In the genomic region with DNA sequence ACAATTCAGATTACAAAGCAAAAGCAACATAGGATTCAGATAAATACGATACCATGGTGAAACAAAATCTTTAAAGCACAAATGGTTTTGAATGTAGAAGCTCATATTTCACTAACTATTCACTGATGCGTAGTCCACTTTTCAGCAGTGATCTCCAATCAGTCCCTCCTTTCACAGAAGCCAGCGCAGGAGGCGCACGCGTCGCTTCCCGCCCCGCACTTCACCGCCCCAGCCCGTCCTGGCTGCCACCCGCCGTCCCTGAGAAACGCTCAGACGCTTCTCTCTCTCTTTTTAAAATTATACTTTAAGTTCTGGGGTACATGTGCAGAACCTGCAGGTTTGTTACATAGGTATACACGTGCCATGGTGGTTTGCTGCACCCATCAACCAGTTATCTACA, we compare ENCODE assay signal across 14 cellular contexts. TPM values are rescaled to one million over a fixed set of nuclear protein-coding genes. Genes with fewer than 3 reads are reported as not detected.
DNase-seq lines count a peak whose midpoint lies in the region; ATAC-seq and TF ChIP-seq lines count a peak whose summit lies in the region.
"Had no signal": no experiment of that assay in that cellular context is flagged by ENCODE, and none has a peak within 500 bp of the region (broad histone marks: within the 10 kb centered on the region; RNA-seq: fewer than 3 reads in every experiment).

No MANE protein-coding gene starts in this region.

- ATAC-seq in activated naive CD4-positive, alpha-beta T cell treated with anti-CD3 and anti-CD28 coated beads, Interleukin-2, amount 50 U/mL, for 72 hours = no peak
- no peak for ATAC-seq in activated CD8-positive, alpha-beta T cell treated with anti-CD3 and anti-CD28 coated beads, Interleukin-2, amount 10 ng/mL, durations not matched to agents 7 days and 5 days
- ATAC-seq in foreskin keratinocyte (no peak), HG03108 (IDR thresholded peaks at IDR 0.05; ENCODE audit: unreplicated experiment) (no peak)

- CTCF ChIA-PET in activated naive CD4-positive, alpha-beta T cell treated with anti-CD3 and anti-CD28 coated beads, Interleukin-2, amount 10 ng/mL, durations not matched to agents 7 days and 5 days (lab: Charles Lee) = interaction anchor here (1.2 kb wide), 1 partner anchor 138 kb away, joined by 4 read pairs; no protein-coding TSS in a partner anchor
- CTCF ChIA-PET in activated CD8-positive, alpha-beta T cell treated with anti-CD3 and anti-CD28 coated beads, Interleukin-2, amount 10 ng/mL, durations not matched to agents 7 days and 5 days (lab: Charles Lee) = interaction anchor here (0.7 to 3.0 kb wide), 2 partner anchors 33 to 73 kb away, joined by 3 to 24 read pairs; no protein-coding TSS in a partner anchor

- WGBS in thyroid gland, 2 donors = 14 to 17% methylated on average over 16 of the region's 16 CpGs

- peak overlapping the region in 1 of 3 donors; percentile 72 for H3K4me3 ChIP-seq in thyroid gland (replicated peaks in 1 of 3)

- intact Hi-C loops in thyroid gland (cut with DNase I) = loop anchor here (10.0 kb wide), 1 partner anchor 142 kb away; a partner anchor contains a TSS

- peaks cover 31% of the 10 kb centered on the region for H3K27me3 Mint-ChIP-seq in activated naive CD4-positive, alpha-beta T cell treated with anti-CD3 and anti-CD28 coated beads, Interleukin-2, amount 10 ng/mL, durations not matched to agents 7 days and 5 days
- peaks cover 14% of the 10 kb centered on the region for H3K27me3 Mint-ChIP-seq in activated CD8-positive, alpha-beta T cell treated with anti-CD3 and anti-CD28 coated beads, Interleukin-2, amount 10 ng/mL, durations not matched to agents 7 days and 5 days (ENCODE audit: low read depth)

- H3K9me3 ChIP-seq in thyroid gland = no peaks in the 10 kb centered on the region
- H3K9me3 ChIP-seq: SK-N-SH had no signal

- peak overlapping the region; percentile 55 for H3K27ac Mint-ChIP-seq in activated naive CD4-positive, alpha-beta T cell treated with anti-CD3 and anti-CD28 coated beads, Interleukin-2, amount 10 ng/mL, durations not matched to agents 7 days and 5 days
- H3K27ac Mint-ChIP-seq in activated naive CD4-positive, alpha-beta T cell treated with anti-CD3 and anti-CD28 coated beads, Interleukin-2, amount 50 U/mL, for 72 hours = no peak overlapping the region
- H3K27ac Mint-ChIP-seq in activated CD8-positive, alpha-beta T cell treated with anti-CD3 and anti-CD28 coated beads, Interleukin-2, amount 10 ng/mL, durations not matched to agents 7 days and 5 days = no peak overlapping the region

- POLR2A ChIA-PET in activated CD8-positive, alpha-beta T cell treated with anti-CD3 and anti-CD28 coated beads, Interleukin-2, amount 10 ng/mL, durations not matched to agents 7 days and 5 days (lab: Charles Lee) = no interaction called here

- no peaks in the 10 kb centered on the region for H3K36me3 ChIP-seq in thyroid gland

- H3K27me3 ChIP-seq in thyroid gland = no peaks in the 10 kb centered on the region
- peaks cover 9% of the 10 kb centered on the region for H3K27me3 ChIP-seq in foreskin keratinocyte

- peaks cover 19% of the 10 kb centered on the region for H3K36me3 Mint-ChIP-seq in activated naive CD4-positive, alpha-beta T cell treated with anti-CD3 and anti-CD28 coated beads, Interleukin-2, amount 10 ng/mL, durations not matched to agents 7 days and 5 days
- H3K36me3 Mint-ChIP-seq in activated naive CD4-positive, alpha-beta T cell treated with anti-CD3 and anti-CD28 coated beads, Interleukin-2, amount 50 U/mL, for 72 hours = peaks cover 14 to 30% of the 10 kb centered on the region in 2 donors
- H3K36me3 Mint-ChIP-seq in activated CD8-positive, alpha-beta T cell treated with anti-CD3 and anti-CD28 coated beads, Interleukin-2, amount 10 ng/mL, durations not matched to agents 7 days and 5 days (ENCODE audit: low read depth) = peaks cover 19% of the 10 kb centered on the region

- TF ChIP-seq POLR2A in thyroid gland (IDR thresholded peaks at IDR 0.05) = no peak

- TF ChIP-seq CTCF in thyroid gland (IDR thresholded peaks at IDR 0.05) = no peak
- TF ChIP-seq CTCF in foreskin keratinocyte (conservative IDR thresholded peaks at IDR 0.05) = no peak

- H3K4me1 ChIP-seq in thyroid gland (peaks cover 7 to 13% of the 10 kb centered on the region in 2 donors), foreskin keratinocyte (no peaks in the 10 kb centered on the region)

- H3K4me1 Mint-ChIP-seq in activated naive CD4-positive, alpha-beta T cell treated with anti-CD3 and anti-CD28 coated beads, Interleukin-2, amount 10 ng/mL, durations not matched to agents 7 days and 5 days = peaks cover 25% of the 10 kb centered on the region
- H3K4me1 Mint-ChIP-seq in activated CD8-positive, alpha-beta T cell treated with anti-CD3 and anti-CD28 coated beads, Interleukin-2, amount 10 ng/mL, durations not matched to agents 7 days and 5 days (ENCODE audit: low read depth) = peaks cover 23% of the 10 kb centered on the region

- DNase-seq in activated naive CD4-positive, alpha-beta T cell treated with anti-CD3 and anti-CD28 coated beads, Interleukin-2, amount 10 ng/mL, durations not matched to agents 7 days and 5 days = no peak
- no peak for DNase-seq in activated naive CD4-positive, alpha-beta T cell treated with anti-CD3 and anti-CD28 coated beads, Interleukin-2, amount 50 U/mL, for 72 hours (ENCODE audit: low spot score in 2 of 2)
- DNase-seq in activated CD8-positive, alpha-beta T cell treated with anti-CD3 and anti-CD28 coated beads, Interleukin-2, amount 10 ng/mL, durations not matched to agents 7 days and 5 days = peak; percentile 22
- DNase-seq in left kidney (ENCODE audit: low read depth, low spot score) (peak; percentile 9), thyroid gland (peak; percentile 29 to 36), substantia nigra (lab: John Stamatoyannopoulos, UW) (no peak), foreskin keratinocyte (no peak)
- DNase-seq: activated gamma-delta T cell; Kasumi-1; NCI-H2081; SK-N-SH; stimulated activated CD8-positive, alpha-beta memory T cell treated with anti-CD3 and anti-CD28 coated beads, Interleukin-4, amount 100 ng/mL, for 48 hours had no signal

- H3K4me3 Mint-ChIP-seq in activated naive CD4-positive, alpha-beta T cell treated with anti-CD3 and anti-CD28 coated beads, Interleukin-2, amount 10 ng/mL, durations not matched to agents 7 days and 5 days = peak overlapping the region; percentile 21
- H3K4me3 Mint-ChIP-seq in activated CD8-positive, alpha-beta T cell treated with anti-CD3 and anti-CD28 coated beads, Interleukin-2, amount 10 ng/mL, durations not matched to agents 7 days and 5 days = peak overlapping the region; percentile 34

- H3K9me3 Mint-ChIP-seq in activated naive CD4-positive, alpha-beta T cell treated with anti-CD3 and anti-CD28 coated beads, Interleukin-2, amount 10 ng/mL, durations not matched to agents 7 days and 5 days = peaks cover 20% of the 10 kb centered on the region
- peaks cover 10 to 11% of the 10 kb centered on the region in 2 donors for H3K9me3 Mint-ChIP-seq in activated naive CD4-positive, alpha-beta T cell treated with anti-CD3 and anti-CD28 coated beads, Interleukin-2, amount 50 U/mL, for 72 hours
- H3K9me3 Mint-ChIP-seq in activated CD8-positive, alpha-beta T cell treated with anti-CD3 and anti-CD28 coated beads, Interleukin-2, amount 10 ng/mL, durations not matched to agents 7 days and 5 days (ENCODE audit: insufficient read depth) = peaks cover 21% of the 10 kb centered on the region

- H3K27ac ChIP-seq in thyroid gland (no peak overlapping the region), substantia nigra (ENCODE audit: low read depth, low read length, poor library complexity, severe bottlenecking) (no peak overlapping the region), foreskin keratinocyte (no peak overlapping the region)
- H3K27ac ChIP-seq: epithelial cell of prostate had no signal

RNA-seq across cellular contexts. Expression of a gene that starts 19.8 kb away (rescaled TPM):
- 10 to 100 TPM; 60.4 to 73.2 TPM for total RNA-seq in activated naive CD4-positive, alpha-beta T cell treated with anti-CD3 and anti-CD28 coated beads, Interleukin-2, amount 50 U/mL, for 72 hours
- 10 to 100 TPM; 88.0 to 90.6 TPM for total RNA-seq in activated CD8-positive, alpha-beta T cell treated with anti-CD3 and anti-CD28 coated beads, Interleukin-2, amount 10 ng/mL, durations not matched to agents 7 days and 5 days
- 10 to 100 TPM; 21.8 to 40.6 (median 27.7) TPM for total RNA-seq in thyroid gland
- total RNA-seq in foreskin keratinocyte = 21.6 and 27.0 TPM in 2 replicates
- 13.6 and 13.8 TPM in 2 replicates for polyA plus RNA-seq in foreskin keratinocyte

RNA-seq across cellular contexts. Expression of a gene that starts 48.9 kb away (rescaled TPM):
- total RNA-seq in activated naive CD4-positive, alpha-beta T cell treated with anti-CD3 and anti-CD28 coated beads, Interleukin-2, amount 50 U/mL, for 72 hours = 1 to 10 TPM; 4.5 to 9.9 TPM
- total RNA-seq in activated CD8-positive, alpha-beta T cell treated with anti-CD3 and anti-CD28 coated beads, Interleukin-2, amount 10 ng/mL, durations not matched to agents 7 days and 5 days = 1 to 10 TPM; 9.6 to 9.9 TPM
- total RNA-seq in thyroid gland (10 to 100 TPM; 22.6 to 26.1 (median 24.1) TPM), foreskin keratinocyte (4.2 and 5.1 TPM in 2 replicates)
- 0.81 and 1.2 TPM in 2 replicates for polyA plus RNA-seq in foreskin keratinocyte

Comparison
In these comparisons a context has a peak if more than half of its experiments do, and no peak if none do; other contexts are left out.
1. DNase-seq: peak in activated CD8-positive, alpha-beta T cell treated with anti-CD3 and anti-CD28 coated beads, Interleukin-2, amount 10 ng/mL, durations not matched to agents 7 days and 5 days (single experiment), left kidney (single experiment) and thyroid gland (2 of 2); none in activated naive CD4-positive, alpha-beta T cell treated with anti-CD3 and anti-CD28 coated beads, Interleukin-2, amount 10 ng/mL, durations not matched to agents 7 days and 5 days (single experiment), activated naive CD4-positive, alpha-beta T cell treated with anti-CD3 and anti-CD28 coated beads, Interleukin-2, amount 50 U/mL, for 72 hours (0 of 2), substantia nigra (0 of 49) and foreskin keratinocyte (0 of 2).